In the genomic region with DNA sequence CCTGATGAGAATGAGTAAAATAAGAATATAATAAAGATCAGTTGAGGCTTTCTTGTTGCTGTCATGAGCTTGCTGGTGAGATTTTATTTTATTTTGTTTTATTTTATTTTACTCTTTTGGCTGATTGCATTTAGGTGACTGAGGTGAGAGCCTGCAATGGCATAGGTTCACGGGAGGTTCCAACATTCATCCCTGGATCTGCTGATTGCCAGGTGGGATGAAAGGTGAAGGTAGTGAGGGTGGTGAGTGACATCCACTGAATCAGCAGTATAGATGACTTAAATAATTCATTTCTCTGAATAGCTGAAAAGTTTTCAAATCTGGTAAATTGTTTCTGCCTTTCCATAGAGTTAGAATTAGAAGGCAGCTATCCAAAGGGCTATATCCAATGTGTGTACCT, we compare ENCODE assay signal across 37 cellular contexts.
"Had no signal": no experiment of that assay in that cellular context is flagged by ENCODE, and none has a peak within 500 bp of the region (broad histone marks: within the 10 kb centered on the region; RNA-seq: fewer than 3 reads in every experiment).

No MANE protein-coding gene starts in this region.

- H3K27me3 ChIP-seq: adrenal gland, ascending aorta, brain microvascular endothelial cell, breast epithelium, cardiac muscle cell had no signal

- H3K9me3 ChIP-seq: adrenal gland, ascending aorta, breast epithelium had no signal

- H3K27ac Mint-ChIP-seq: activated naive CD4-positive, alpha-beta T cell treated with anti-CD3 and anti-CD28 coated beads for 36 hours; activated naive CD4-positive, alpha-beta T cell treated with anti-CD3 and anti-CD28 coated beads, Interleukin-2, amount 10 ng/mL, durations not matched to agents 7 days and 5 days; activated naive CD4-positive, alpha-beta T cell treated with anti-CD3 and anti-CD28 coated beads, Interleukin-2, amount 50 U/mL, for 24 hours; activated naive CD4-positive, alpha-beta T cell treated with anti-CD3 and anti-CD28 coated beads, Interleukin-2, amount 50 U/mL, for 72 hours; activated naive CD8-positive, alpha-beta T cell; activated naive CD8-positive, alpha-beta T cell treated with anti-CD3 and anti-CD28 coated beads for 36 hours; activated naive CD8-positive, alpha-beta T cell treated with anti-CD3 and anti-CD28 coated beads, Interleukin-2, amount 10 ng/mL, durations not matched to agents 7 days and 5 days; activated naive CD8-positive, alpha-beta T cell treated with anti-CD3 and anti-CD28 coated beads, Interleukin-2, amount 50 U/mL, for 24 hours; activated T-cell treated with anti-CD3 and anti-CD28 coated beads, Interleukin-2, amount 50 U/mL, for 24 hours; activated T-cell treated with anti-CD3 and anti-CD28 coated beads, Interleukin-2, amount 50 U/mL, for 72 hours; activated T-helper 1 cell treated with anti-CD3 and anti-CD28 coated beads, Interleukin-12 subunit alpha, Interleukin-12 subunit beta, Interleukin-2, Interleukin-4 antibody, amounts not matched to agents 30 ng/mL and 10 ng/mL and 1 ng/mL, durations not matched to agents 14 hours and 24 hours and 36 hours; activated T-helper 17 cell treated with anti-CD3 and anti-CD28 coated beads, Interleukin-2, amount 50 U/mL, for 72 hours; activated T-helper 2 cell treated with anti-CD3 and anti-CD28 coated beads, Interferon-gamma antibody, Interleukin-2, Interleukin-4, amounts not matched to agents 10 μg/mL and 5 μg/mL and 100 μg/mL, durations not matched to agents 14 hours and 24 hours and 36 hours had no signal

- H3K4me1 Mint-ChIP-seq: activated naive CD4-positive, alpha-beta T cell treated with anti-CD3 and anti-CD28 coated beads, Interleukin-2, amount 10 ng/mL, durations not matched to agents 7 days and 5 days; activated naive CD4-positive, alpha-beta T cell treated with anti-CD3 and anti-CD28 coated beads, Interleukin-2, amount 50 U/mL, for 24 hours; activated naive CD8-positive, alpha-beta T cell treated with anti-CD3 and anti-CD28 coated beads for 36 hours; activated naive CD8-positive, alpha-beta T cell treated with anti-CD3 and anti-CD28 coated beads, Interleukin-2, amount 10 ng/mL, durations not matched to agents 7 days and 5 days; activated naive CD8-positive, alpha-beta T cell treated with anti-CD3 and anti-CD28 coated beads, Interleukin-2, amount 50 U/mL, for 24 hours; activated T-helper 17 cell treated with anti-CD3 and anti-CD28 coated beads, Interleukin-2, amount 50 U/mL, for 72 hours; central memory CD8-positive, alpha-beta T cell had no signal

- H3K4me3 Mint-ChIP-seq: activated naive CD4-positive, alpha-beta T cell treated with anti-CD3 and anti-CD28 coated beads for 36 hours; activated naive CD4-positive, alpha-beta T cell treated with anti-CD3 and anti-CD28 coated beads, Interleukin-2, amount 10 ng/mL, durations not matched to agents 7 days and 5 days; activated naive CD4-positive, alpha-beta T cell treated with anti-CD3 and anti-CD28 coated beads, Interleukin-2, amount 50 U/mL, for 24 hours; activated naive CD8-positive, alpha-beta T cell; activated naive CD8-positive, alpha-beta T cell treated with anti-CD3 and anti-CD28 coated beads for 36 hours; activated naive CD8-positive, alpha-beta T cell treated with anti-CD3 and anti-CD28 coated beads, Interleukin-2, amount 10 ng/mL, durations not matched to agents 7 days and 5 days; activated naive CD8-positive, alpha-beta T cell treated with anti-CD3 and anti-CD28 coated beads, Interleukin-2, amount 50 U/mL, for 24 hours; activated T-cell treated with anti-CD3 and anti-CD28 coated beads, Interleukin-2, amount 50 U/mL, for 24 hours; activated T-cell treated with anti-CD3 and anti-CD28 coated beads, Interleukin-2, amount 50 U/mL, for 4 hours; activated T-cell treated with anti-CD3 and anti-CD28 coated beads, Interleukin-2, amount 50 U/mL, for 72 hours; activated T-helper 1 cell treated with anti-CD3 and anti-CD28 coated beads, Interleukin-12 subunit alpha, Interleukin-12 subunit beta, Interleukin-2, Interleukin-4 antibody, amounts not matched to agents 30 ng/mL and 10 ng/mL and 1 ng/mL, durations not matched to agents 14 hours and 24 hours and 36 hours; activated T-helper 17 cell treated with anti-CD3 and anti-CD28 coated beads, Interleukin-2, amount 50 U/mL, for 72 hours; brain; central memory CD8-positive, alpha-beta T cell had no signal

- H3K36me3 Mint-ChIP-seq: activated naive CD4-positive, alpha-beta T cell treated with anti-CD3 and anti-CD28 coated beads, Interleukin-2, amount 10 ng/mL, durations not matched to agents 7 days and 5 days; activated naive CD4-positive, alpha-beta T cell treated with anti-CD3 and anti-CD28 coated beads, Interleukin-2, amount 50 U/mL, for 24 hours; activated naive CD4-positive, alpha-beta T cell treated with anti-CD3 and anti-CD28 coated beads, Interleukin-2, amount 50 U/mL, for 72 hours; activated naive CD8-positive, alpha-beta T cell; activated naive CD8-positive, alpha-beta T cell treated with anti-CD3 and anti-CD28 coated beads for 36 hours; activated naive CD8-positive, alpha-beta T cell treated with anti-CD3 and anti-CD28 coated beads, Interleukin-2, amount 10 ng/mL, durations not matched to agents 7 days and 5 days; brain had no signal

- H3K27me3 Mint-ChIP-seq: activated naive CD4-positive, alpha-beta T cell treated with anti-CD3 and anti-CD28 coated beads, Interleukin-2, amount 50 U/mL, for 24 hours; activated naive CD8-positive, alpha-beta T cell; activated naive CD8-positive, alpha-beta T cell treated with anti-CD3 and anti-CD28 coated beads, Interleukin-2, amount 50 U/mL, for 24 hours; activated T-helper 17 cell treated with anti-CD3 and anti-CD28 coated beads, Interleukin-2, amount 50 U/mL, for 72 hours; central memory CD8-positive, alpha-beta T cell had no signal

- H3K9me3 Mint-ChIP-seq: activated naive CD4-positive, alpha-beta T cell treated with anti-CD3 and anti-CD28 coated beads for 36 hours; activated naive CD4-positive, alpha-beta T cell treated with anti-CD3 and anti-CD28 coated beads, Interleukin-2, amount 10 ng/mL, durations not matched to agents 7 days and 5 days; activated naive CD4-positive, alpha-beta T cell treated with anti-CD3 and anti-CD28 coated beads, Interleukin-2, amount 50 U/mL, for 24 hours; activated naive CD4-positive, alpha-beta T cell treated with anti-CD3 and anti-CD28 coated beads, Interleukin-2, amount 50 U/mL, for 72 hours; activated naive CD8-positive, alpha-beta T cell treated with anti-CD3 and anti-CD28 coated beads for 36 hours; activated naive CD8-positive, alpha-beta T cell treated with anti-CD3 and anti-CD28 coated beads, Interleukin-2, amount 10 ng/mL, durations not matched to agents 7 days and 5 days; activated naive CD8-positive, alpha-beta T cell treated with anti-CD3 and anti-CD28 coated beads, Interleukin-2, amount 50 U/mL, for 24 hours; activated T-cell treated with anti-CD3 and anti-CD28 coated beads, Interleukin-2, amount 50 U/mL, for 24 hours; activated T-cell treated with anti-CD3 and anti-CD28 coated beads, Interleukin-2, amount 50 U/mL, for 4 hours; activated T-cell treated with anti-CD3 and anti-CD28 coated beads, Interleukin-2, amount 50 U/mL, for 72 hours; activated T-helper 1 cell treated with anti-CD3 and anti-CD28 coated beads, Interleukin-12 subunit alpha, Interleukin-12 subunit beta, Interleukin-2, Interleukin-4 antibody, amounts not matched to agents 30 ng/mL and 10 ng/mL and 1 ng/mL, durations not matched to agents 14 hours and 24 hours and 36 hours; activated T-helper 17 cell treated with anti-CD3 and anti-CD28 coated beads, Interleukin-2, amount 50 U/mL, for 72 hours; activated T-helper 2 cell treated with anti-CD3 and anti-CD28 coated beads, Interferon-gamma antibody, Interleukin-2, Interleukin-4, amounts not matched to agents 10 μg/mL and 5 μg/mL and 100 μg/mL, durations not matched to agents 14 hours and 24 hours and 36 hours; brain; central memory CD8-positive, alpha-beta T cell had no signal

- ATAC-seq: activated naive CD4-positive, alpha-beta T cell treated with anti-CD3 and anti-CD28 coated beads, Interleukin-2, amount 50 U/mL, for 72 hours; activated naive CD8-positive, alpha-beta T cell treated with anti-CD3 and anti-CD28 coated beads, Interleukin-2, amount 50 U/mL, for 24 hours; activated T-cell treated with anti-CD3 and anti-CD28 coated beads, Interleukin-2, amount 50 U/mL, for 4 hours; activated T-cell treated with anti-CD3 and anti-CD28 coated beads, Interleukin-2, amount 50 U/mL, for 72 hours; activated T-helper 17 cell treated with anti-CD3 and anti-CD28 coated beads, Interleukin-2, amount 50 U/mL, for 72 hours had no signal

- H3K27ac ChIP-seq: adrenal gland, ascending aorta, brain microvascular endothelial cell, breast epithelium, cardiac muscle cell had no signal

- DNase-seq: activated effector memory CD4-positive, alpha-beta T cell treated with anti-CD3 and anti-CD28 coated beads, Interleukin-2, amount 50 U/mL, for 16 hours; activated effector memory CD4-positive, alpha-beta T cell treated with Interleukin-2 at 50 U/mL for 16 hours; activated gamma-delta T cell; activated gamma-delta T cell treated with Interleukin-2 at 50 U/mL for 16 hours; activated naive CD4-positive, alpha-beta T cell; activated naive CD4-positive, alpha-beta T cell treated with anti-CD3 and anti-CD28 coated beads for 36 hours; activated naive CD4-positive, alpha-beta T cell treated with anti-CD3 and anti-CD28 coated beads, Interleukin-2, amount 10 ng/mL, durations not matched to agents 7 days and 5 days; activated naive CD4-positive, alpha-beta T cell treated with anti-CD3 and anti-CD28 coated beads, Interleukin-2, amount 50 U/mL, for 16 hours; activated naive CD4-positive, alpha-beta T cell treated with Interleukin-2 at 50 U/mL for 16 hours; activated naive CD8-positive, alpha-beta T cell treated with anti-CD3 and anti-CD28 coated beads for 36 hours; activated naive CD8-positive, alpha-beta T cell treated with anti-CD3 and anti-CD28 coated beads, Interleukin-2, amount 10 ng/mL, durations not matched to agents 7 days and 5 days; activated naive CD8-positive, alpha-beta T cell treated with anti-CD3 and anti-CD28 coated beads, Interleukin-2, amount 50 U/mL, for 24 hours; activated T-cell treated with anti-CD3 and anti-CD28 coated beads for 4 hours; activated T-cell treated with anti-CD3 and anti-CD28 coated beads, Interleukin-2, amount 50 U/mL, for 1 hour; activated T-cell treated with anti-CD3 and anti-CD28 coated beads, Interleukin-2, amount 50 U/mL, for 24 hours; activated T-cell treated with anti-CD3 and anti-CD28 coated beads, Interleukin-2, amount 50 U/mL, for 4 hours; activated T-cell treated with anti-CD3 and anti-CD28 coated beads, Interleukin-2, amount 50 U/mL, for 48 hours; activated T-cell treated with anti-CD3 and anti-CD28 coated beads, Interleukin-2, amount 50 U/mL, for 72 hours; adrenal gland; amniotic stem cell; amygdala; anterior cingulate cortex; aorta; brain microvascular endothelial cell; central memory CD4-positive, alpha-beta T cell; cerebellar nuclear complex had no signal

- H3K36me3 ChIP-seq: adrenal gland, ascending aorta, brain microvascular endothelial cell, breast epithelium, cardiac muscle cell had no signal

- H3K4me1 ChIP-seq: adrenal gland, ascending aorta, breast epithelium had no signal

- H3K4me3 ChIP-seq: adrenal gland, ascending aorta, breast epithelium, cardiac muscle cell had no signal
